In genomic region chr2:213766465-213766891, GRCh38 we compare ENCODE assay signal across 10 cellular contexts.
A peak's percentile ranks its signal among the peaks of the same experiment; 100 is the strongest.
DNase-seq lines count a peak whose midpoint lies in the region; ATAC-seq and TF ChIP-seq lines count a peak whose summit lies in the region.
"Had no signal": no experiment of that assay in that cellular context is flagged by ENCODE, and none has a peak within 500 bp of the region (broad histone marks: within the 10 kb centered on the region; RNA-seq: fewer than 3 reads in every experiment).

No MANE protein-coding gene starts in this region.

- H3K4me1 ChIP-seq in adipocyte (ENCODE audit: control insufficient read depth, insufficient read depth, low read length), result no peaks in the 10 kb centered on the region
- H3K4me1 ChIP-seq in effector memory CD4-positive, alpha-beta T cell (ENCODE audit: control insufficient read depth, insufficient read depth, low read length, poor library complexity, severe bottlenecking), result no peaks in the 10 kb centered on the region
- H3K4me1 ChIP-seq in gastrocnemius medialis, result no peaks in the 10 kb centered on the region

- no peak for TF ChIP-seq POLR2A in gastrocnemius medialis (IDR thresholded peaks at IDR 0.05)

- H3K4me3 ChIP-seq in adipocyte (ENCODE audit: low read length) (no peak overlapping the region), gastrocnemius medialis (no peak overlapping the region)
- no peak overlapping the region for H3K4me3 ChIP-seq in effector memory CD4-positive, alpha-beta T cell (ENCODE audit: insufficient read depth, low read depth, low read length, poor library complexity, severe bottlenecking)

- no peak for TF ChIP-seq CTCF in gastrocnemius medialis (IDR thresholded peaks at IDR 0.05 in 4 of 5, conservative IDR thresholded peaks at IDR 0.05 in 1 of 5)

- H3K9ac ChIP-seq in adipocyte (ENCODE audit: low read length), result no peak overlapping the region

- peak; percentile 98 for ATAC-seq in GM19395 (IDR thresholded peaks at IDR 0.05; ENCODE audit: unreplicated experiment)
- ATAC-seq in HG03045 (IDR thresholded peaks at IDR 0.05; ENCODE audit: unreplicated experiment), result peak; percentile 96
- no peak for ATAC-seq in gastrocnemius medialis

- H3K36me3 ChIP-seq in adipocyte (ENCODE audit: control insufficient read depth, insufficient read depth, low read length, severe bottlenecking), result no peaks in the 10 kb centered on the region
- no peaks in the 10 kb centered on the region for H3K36me3 ChIP-seq in effector memory CD4-positive, alpha-beta T cell (ENCODE audit: control insufficient read depth, insufficient read depth, low read length)
- no peaks in the 10 kb centered on the region for H3K36me3 ChIP-seq in gastrocnemius medialis

- DNase-seq in ELR (ENCODE audit: low read depth) (peak; percentile 21), adipocyte (ENCODE audit: low read depth) (peak; percentile 19), NCI-H1048 (lab: John Stamatoyannopoulos, UW) (no peak), gastrocnemius medialis (no peak), cardiac septum (ENCODE audit: low spot score) (no peak)
- DNase-seq in effector memory CD4-positive, alpha-beta T cell, result no peak
- DNase-seq: activated CD4-positive, alpha-beta T cell treated with anti-CD3 and anti-CD28 coated beads for 4 hours; NCI-H1417 treated with DMSO at 0.1 percent for 48 hours had no signal

- no peaks in the 10 kb centered on the region for H3K9me3 ChIP-seq in adipocyte (ENCODE audit: control insufficient read depth, low read length)
- no peaks in the 10 kb centered on the region for H3K9me3 ChIP-seq in effector memory CD4-positive, alpha-beta T cell (ENCODE audit: control insufficient read depth, low read length)
- H3K9me3 ChIP-seq in gastrocnemius medialis, result no peaks in the 10 kb centered on the region

- intact Hi-C loops in gastrocnemius medialis (cut with DNase I; ENCODE audit: low total_unique reads) (no loop called here), cardiac septum (cut with DNase I) (no loop called here)

- H3K27me3 ChIP-seq in adipocyte (replicated peaks; ENCODE audit: control insufficient read depth, insufficient read depth, low read length) (no peaks in the 10 kb centered on the region), gastrocnemius medialis (no peaks in the 10 kb centered on the region)
- H3K27me3 ChIP-seq in effector memory CD4-positive, alpha-beta T cell (replicated peaks; ENCODE audit: control insufficient read depth, insufficient read depth, low read length, poor library complexity, severe bottlenecking), result no peaks in the 10 kb centered on the region

- H3K27ac ChIP-seq in effector memory CD4-positive, alpha-beta T cell (ENCODE audit: insufficient read depth, low read length, poor library complexity, severe bottlenecking), result no peak overlapping the region
- H3K27ac ChIP-seq in gastrocnemius medialis, result no peak overlapping the region

- in situ Hi-C loops in gastrocnemius medialis (cut with MboI; ENCODE audit: low sequenced_read_pairs in 4 of 4), result no loop called here

Comparison
In these comparisons a context has a peak if more than half of its experiments do, and no peak if none do; other contexts are left out.
1. DNase-seq: peak in ELR (single experiment) and adipocyte (single experiment); none in effector memory CD4-positive, alpha-beta T cell (0 of 3), NCI-H1048 (single experiment), gastrocnemius medialis (0 of 2) and cardiac septum (single experiment).
2. ATAC-seq: peak in GM19395 (single experiment) and HG03045 (single experiment); none in gastrocnemius medialis (0 of 2).